In genomic region chr10:96831867-96832720, GRCh38 we compare ENCODE assay signal across 8 cellular contexts. TPM values are rescaled to one million over a fixed set of nuclear protein-coding genes. Genes with fewer than 3 reads are reported as not detected.
DNase-seq lines count a peak whose midpoint lies in the region; ATAC-seq and TF ChIP-seq lines count a peak whose summit lies in the region.

TSS of gene LCOR (plus strand) at chr10:96832298. CDS start at chr10:96949058, 116,760 bp downstream.

- H4K20me1 ChIP-seq in OCI-LY1 (ENCODE audit: insufficient read depth, low read length) = no peaks in the 10 kb centered on the region

- H3K36me3 Mint-ChIP-seq in CD8-positive, alpha-beta memory T cell = peaks cover 0 to 12% (median 0%) of the 10 kb centered on the region in 3 donors
- no peaks in the 10 kb centered on the region for H3K36me3 Mint-ChIP-seq in mesothelial cell of epicardium

- no peaks in the 10 kb centered on the region for H3K9me2 ChIP-seq in OCI-LY1 (ENCODE audit: low read depth, low read length)

- DNase-seq in CD8-positive, alpha-beta memory T cell = peak; percentile 75 to 88 (median 86)
- DNase-seq in HL-60 (ENCODE audit: low read depth in 1 of 2, low spot score in 1 of 2) (peak; percentile 81 to 91), mesothelial cell of epicardium (ENCODE audit: low spot score in 2 of 2, unreplicated experiment in 2 of 2) (peak; percentile 68 to 86)
- peak; percentile 51 for DNase-seq in activated CD8-positive, alpha-beta memory T cell treated with anti-CD3 and anti-CD28 coated beads, Interleukin-2, amount 50 U/mL, for 24 hours (ENCODE audit: extremely low read depth)
- peak; percentile 60 to 71 for DNase-seq in stimulated activated CD8-positive, alpha-beta memory T cell treated with anti-CD3 and anti-CD28 coated beads, Interleukin-15, amount 100 ng/mL, for 4 hours (ENCODE audit: low read depth in 2 of 2)

- H3K27me3 ChIP-seq in CD8-positive, alpha-beta memory T cell (ENCODE audit: insufficient read depth, low read length, poor library complexity, severe bottlenecking) = no peaks in the 10 kb centered on the region
- H3K27me3 ChIP-seq in HL-60 (ENCODE audit: insufficient read depth, poor library complexity, severe bottlenecking) (no peaks in the 10 kb centered on the region), OCI-LY1 (ENCODE audit: insufficient read depth, low read length) (no peaks in the 10 kb centered on the region)

- H3K4me1 ChIP-seq in CD8-positive, alpha-beta memory T cell (ENCODE audit: insufficient read depth, low read length) = peaks cover 46% of the 10 kb centered on the region
- H3K4me1 ChIP-seq in OCI-LY1 (ENCODE audit: insufficient read depth, low read length, severe bottlenecking) = peaks cover 41% of the 10 kb centered on the region

- TF ChIP-seq CTCF in HL-60 (IDR thresholded peaks at IDR 0.05; ENCODE audit: insufficient read depth, low read length) (no peak), OCI-LY1 (IDR thresholded peaks at IDR 0.05; ENCODE audit: low read length) (no peak), mesothelial cell of epicardium (IDR thresholded peaks at IDR 0.05; ENCODE audit: unreplicated experiment) (no peak)

- no peaks in the 10 kb centered on the region for H3F3A ChIP-seq in OCI-LY1 (ENCODE audit: insufficient read depth, low read length)

- H3K9me3 Mint-ChIP-seq in CD8-positive, alpha-beta memory T cell = no peaks in the 10 kb centered on the region
- H3K9me3 Mint-ChIP-seq in mesothelial cell of epicardium = no peaks in the 10 kb centered on the region

- peak within 1 kb of the TSS; percentile 78 for H3K27ac ChIP-seq in CD8-positive, alpha-beta memory T cell (ENCODE audit: low read depth, low read length)
- H3K27ac ChIP-seq in HL-60 (replicated peaks) (peak within 1 kb of the TSS; percentile 84), OCI-LY1 (ENCODE audit: low read depth, low read length, poor library complexity, severe bottlenecking) (peak within 1 kb of the TSS; percentile 80)

- no peaks in the 10 kb centered on the region for H3K9me3 ChIP-seq in CD8-positive, alpha-beta memory T cell (ENCODE audit: low read length)
- no peaks in the 10 kb centered on the region for H3K9me3 ChIP-seq in OCI-LY1 (ENCODE audit: low read length)

- H3K4me1 Mint-ChIP-seq in CD8-positive, alpha-beta memory T cell = peaks cover 49 to 56% (median 55%) of the 10 kb centered on the region in 3 donors
- H3K4me1 Mint-ChIP-seq in mesothelial cell of epicardium = peaks cover 42% of the 10 kb centered on the region

- ATAC-seq in GM19455 (IDR thresholded peaks at IDR 0.05; ENCODE audit: unreplicated experiment) = peak; percentile 65

- peak within 1 kb of the TSS; percentile 88 to 99 (median 91) for H3K4me3 Mint-ChIP-seq in CD8-positive, alpha-beta memory T cell
- peak within 1 kb of the TSS; percentile 83 for H3K4me3 Mint-ChIP-seq in mesothelial cell of epicardium

- CTCF ChIA-PET in CD8-positive, alpha-beta memory T cell (lab: Charles Lee) = no interaction called here

- in situ Hi-C loops in endometrial microvascular endothelial cells (cut with HindIII; ENCODE audit: inconsistent ontology term, low pct_unique_long_range_greater_than_20kb, low sequenced_read_pairs) = no loop called here

- 0 out of 2 replicates have a peak within 1 kb of the TSS, but pooled peaks have one; percentile 69 for H2AFZ ChIP-seq in OCI-LY1 (ENCODE audit: low read length)

- peak within 1 kb of the TSS; percentile 77 for H3K9ac ChIP-seq in OCI-LY1 (ENCODE audit: low read length)

- no peaks in the 10 kb centered on the region for H3K36me3 ChIP-seq in CD8-positive, alpha-beta memory T cell (ENCODE audit: insufficient read depth, low read length)
- H3K36me3 ChIP-seq in OCI-LY1 (ENCODE audit: insufficient read depth, low read length) = no peaks in the 10 kb centered on the region

- POLR2A ChIA-PET in CD8-positive, alpha-beta memory T cell (lab: Charles Lee) = interaction anchor here (1.5 kb wide), 1 partner anchor 189 kb away, joined by 4 read pairs; no protein-coding TSS in a partner anchor

- H3K27ac Mint-ChIP-seq in CD8-positive, alpha-beta memory T cell = peak within 1 kb of the TSS; percentile 93 to 98 (median 96)
- H3K27ac Mint-ChIP-seq in mesothelial cell of epicardium = peak within 1 kb of the TSS; percentile 97

- H3K4me2 ChIP-seq in OCI-LY1 (ENCODE audit: low read length) = peak within 1 kb of the TSS; percentile 96

- H3K79me2 ChIP-seq in OCI-LY1 (ENCODE audit: insufficient read depth, low read length) = peaks cover 36% of the 10 kb centered on the region

- peaks cover 0 to 2% of the 10 kb centered on the region in 2 donors for H3K27me3 Mint-ChIP-seq in CD8-positive, alpha-beta memory T cell
- no peaks in the 10 kb centered on the region for H3K27me3 Mint-ChIP-seq in mesothelial cell of epicardium (ENCODE audit: low read depth)

- peak within 1 kb of the TSS; percentile 72 for H3K4me3 ChIP-seq in CD8-positive, alpha-beta memory T cell (ENCODE audit: low read length)
- H3K4me3 ChIP-seq in HL-60 (replicated peaks; ENCODE audit: insufficient read depth, low read length) (peak within 1 kb of the TSS; percentile 95), OCI-LY1 (ENCODE audit: low read depth, low read length, poor library complexity, severe bottlenecking) (peak within 1 kb of the TSS; percentile 86)

RNA-seq across cellular contexts. Expression of gene LCOR, which starts in this region (rescaled TPM):
- 10 to 100 TPM; 20.3 to 26.1 TPM for total RNA-seq in CD8-positive, alpha-beta memory T cell
- 20.8 TPM for polyA plus RNA-seq in CD8-positive, alpha-beta memory T cell
- total RNA-seq in endometrial microvascular endothelial cells (ENCODE audit: inconsistent ontology term) = 13.4 TPM
- total RNA-seq in mesothelial cell of epicardium = 65.8 to 70.9 TPM (median 68.2 TPM) in 3 replicates

Comparison
In these comparisons a context has a peak if more than half of its experiments do, and no peak if none do; other contexts are left out.
1. Peak in every context shown above with its lines: DNase-seq, ATAC-seq, H3K4me3 ChIP-seq and H3K27ac ChIP-seq.